Comparison of ENCODE assay signal across 8 cellular contexts in genomic region chr15:76931397-76932089, GRCh38. TPM values are rescaled to one million over a fixed set of nuclear protein-coding genes. Genes with fewer than 3 reads are reported as not detected.
DNase-seq lines count a peak whose midpoint lies in the region; ATAC-seq and TF ChIP-seq lines count a peak whose summit lies in the region.

Gene RCN2, plus strand, starts transcription at chr15:76931749. Its CDS starts 93 bp downstream, at chr15:76931842.

- DNase-seq in AG08395 (ENCODE audit: low spot score) (peak; percentile 96), NCI-H2227 (lab: John Stamatoyannopoulos, UW; ENCODE audit: unreplicated experiment) (peak; percentile 93), WERI-Rb-1 (peak; percentile 95), breast epithelium (ENCODE audit: low spot score in 2 of 2) (peak; percentile 93 to 94)

- no peaks in the 10 kb centered on the region for H3K9me3 ChIP-seq in WERI-Rb-1 (ENCODE audit: severe bottlenecking)
- H3K9me3 ChIP-seq in breast epithelium = no peaks in the 10 kb centered on the region
- H3K9me3 ChIP-seq in iPS-18c (ENCODE audit: control insufficient read depth, insufficient read depth, low read length) = peaks cover 4% of the 10 kb centered on the region
- no peaks in the 10 kb centered on the region for H3K9me3 ChIP-seq in skeletal muscle tissue (ENCODE audit: control insufficient read depth in 3 of 3, low read length in 3 of 3)

- intact Hi-C loops in breast epithelium (cut with DNase I; ENCODE audit: low total_unique reads) = no loop called here

- TF ChIP-seq CTCF in WERI-Rb-1 (IDR thresholded peaks at IDR 0.05; ENCODE audit: low read depth, low read length) (no peak), breast epithelium (IDR thresholded peaks at IDR 0.05) (no peak)

- peak; percentile 60 for TF ChIP-seq POLR2A in breast epithelium (IDR thresholded peaks at IDR 0.05)

- peak; percentile 98 for ATAC-seq in GM18909 (IDR thresholded peaks at IDR 0.05; ENCODE audit: poor library complexity, unreplicated experiment)
- ATAC-seq in HG03159 (IDR thresholded peaks at IDR 0.05; ENCODE audit: unreplicated experiment) = peak; percentile 97

- H3K9ac ChIP-seq in skeletal muscle tissue (ENCODE audit: low read depth in 1 of 3, low read length in 3 of 3) = peak within 1 kb of the TSS; percentile 75 to 88 (median 88)

- no peaks in the 10 kb centered on the region for H3K27me3 ChIP-seq in WERI-Rb-1 (ENCODE audit: insufficient read depth, low read depth, severe bottlenecking)
- H3K27me3 ChIP-seq in breast epithelium = no peaks in the 10 kb centered on the region
- no peaks in the 10 kb centered on the region for H3K27me3 ChIP-seq in skeletal muscle tissue (ENCODE audit: control insufficient read depth in 3 of 3, insufficient read depth in 3 of 3, low read length in 3 of 3)

- H3K4me3 ChIP-seq in WERI-Rb-1 (ENCODE audit: low read depth, low read length) (peak within 1 kb of the TSS; percentile 94), breast epithelium (peak within 1 kb of the TSS; percentile 78 to 87 (median 81)), iPS-18c (ENCODE audit: insufficient read depth, low read depth, low read length) (peak within 1 kb of the TSS; percentile 93), skeletal muscle tissue (ENCODE audit: low read length in 3 of 3) (peak within 1 kb of the TSS; percentile 75 to 84 (median 83))

- H3K4me1 ChIP-seq in breast epithelium (no peaks in the 10 kb centered on the region), skeletal muscle tissue (ENCODE audit: control insufficient read depth in 3 of 3, insufficient read depth in 3 of 3, low read length in 3 of 3) (peaks cover 5 to 14% (median 9%) of the 10 kb centered on the region in 3 donors)

- peak within 1 kb of the TSS; percentile 84 for H3K27ac ChIP-seq in WERI-Rb-1
- peak within 1 kb of the TSS; percentile 85 to 88 for H3K27ac ChIP-seq in breast epithelium
- peak within 1 kb of the TSS; percentile 65 for H3K27ac ChIP-seq in skeletal muscle tissue (ENCODE audit: low read depth, low read length)

- H3K36me3 ChIP-seq in WERI-Rb-1 (peaks cover 38% of the 10 kb centered on the region), breast epithelium (no peaks in the 10 kb centered on the region), skeletal muscle tissue (ENCODE audit: control insufficient read depth in 3 of 3, insufficient read depth in 3 of 3, low read length in 3 of 3) (peaks cover 14 to 15% (median 14%) of the 10 kb centered on the region in 3 donors)

RNA-seq across cellular contexts. Expression of gene RCN2, which starts in this region (rescaled TPM):
- total RNA-seq in breast epithelium = 10 to 100 TPM; 40.6 to 47.2 (median 46.2) TPM
- total RNA-seq in skeletal muscle tissue = 27.1 TPM

Comparison
In these comparisons a context has a peak if more than half of its experiments do, and no peak if none do; other contexts are left out.
1. Peak in every context shown above with its lines: DNase-seq, ATAC-seq, H3K4me3 ChIP-seq and H3K27ac ChIP-seq.